ENCODE assay signal across 13 cellular contexts in the genomic region with DNA sequence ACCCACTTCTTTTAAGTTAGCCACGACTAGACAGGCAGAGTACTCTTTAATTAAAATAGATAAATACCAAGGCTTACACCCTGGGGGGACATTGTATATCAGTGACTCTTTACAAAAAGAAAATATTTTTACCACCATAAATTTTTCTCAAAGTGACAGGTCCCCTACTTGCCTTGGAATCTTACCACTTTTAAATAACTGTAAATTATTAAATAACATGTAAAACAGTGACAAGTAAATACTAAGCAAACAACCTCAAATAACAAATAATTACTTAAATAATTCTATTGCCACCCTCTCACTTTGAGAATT.
DNase-seq lines count a peak whose midpoint lies in the region; ATAC-seq and TF ChIP-seq lines count a peak whose summit lies in the region.
"Had no signal": no experiment of that assay in that cellular context is flagged by ENCODE, and none has a peak within 500 bp of the region (broad histone marks: within the 10 kb centered on the region; RNA-seq: fewer than 3 reads in every experiment).

No MANE protein-coding gene starts in this region.

- H3K4me3 Mint-ChIP-seq in neural crest cell: no peak overlapping the region
- H3K4me3 Mint-ChIP-seq: central memory CD8-positive, alpha-beta T cell; memory B cell had no signal

- peaks cover 43% of the 10 kb centered on the region for H3K4me1 Mint-ChIP-seq in neural crest cell
- H3K4me1 Mint-ChIP-seq: central memory CD8-positive, alpha-beta T cell; memory B cell had no signal

- H3K4me1 ChIP-seq in left ventricle myocardium inferior (peaks cover 97% of the 10 kb centered on the region), right cardiac atrium (ENCODE audit: control insufficient read depth, insufficient read depth, low read length) (peaks cover 8% of the 10 kb centered on the region)

- peak overlapping the region; percentile 38 for H3K4me3 ChIP-seq in left ventricle myocardium inferior
- no peak overlapping the region for H3K4me3 ChIP-seq in right cardiac atrium (ENCODE audit: low read length)

- ATAC-seq in right cardiac atrium (no peak), HG03354 (IDR thresholded peaks at IDR 0.05; ENCODE audit: poor library complexity, severe bottlenecking, unreplicated experiment) (no peak), GM18498 (IDR thresholded peaks at IDR 0.05; ENCODE audit: unreplicated experiment) (no peak), HG03135 (IDR thresholded peaks at IDR 0.05; ENCODE audit: unreplicated experiment) (no peak), HG02759 (IDR thresholded peaks at IDR 0.05; ENCODE audit: unreplicated experiment) (no peak)

- H3K9me3 ChIP-seq in left ventricle myocardium inferior (replicated peaks) (no peaks in the 10 kb centered on the region), right cardiac atrium (ENCODE audit: control insufficient read depth, low read length) (no peaks in the 10 kb centered on the region)

- WGBS in right cardiac atrium: 31% methylated on average over 1 of the region's 1 CpG

- H3K27ac Mint-ChIP-seq in neural crest cell (ENCODE audit: unreplicated experiment): peak overlapping the region; percentile 69
- H3K27ac Mint-ChIP-seq: memory B cell had no signal

- DNase-seq in left ventricle myocardium inferior (no peak), right cardiac atrium (no peak), epithelial cell of prostate (ENCODE audit: low read depth, low spot score) (no peak), neural crest cell (ENCODE audit: low read depth, low spot score) (no peak)
- DNase-seq: activated CD4-positive, alpha-beta T cell treated with anti-CD3 and anti-CD28 coated beads for 1 hour; activated naive CD4-positive, alpha-beta T cell treated with anti-CD3 and anti-CD28 coated beads, Interleukin-2, amount 50 U/mL, for 16 hours; NCI-H774 had no signal

- peaks cover 30% of the 10 kb centered on the region for H3K36me3 ChIP-seq in left ventricle myocardium inferior

- H3K36me3 Mint-ChIP-seq in neural crest cell (ENCODE audit: low read depth): peaks cover 4% of the 10 kb centered on the region
- H3K36me3 Mint-ChIP-seq: memory B cell had no signal

- no peaks in the 10 kb centered on the region for H3K27me3 Mint-ChIP-seq in neural crest cell (ENCODE audit: low read depth)

- peak overlapping the region; percentile 72 for H3K27ac ChIP-seq in left ventricle myocardium inferior (replicated peaks)
- H3K27ac ChIP-seq in right cardiac atrium (ENCODE audit: low read length): no peak overlapping the region
- peak overlapping the region; percentile 92 for H3K27ac ChIP-seq in epithelial cell of prostate

- no peaks in the 10 kb centered on the region for H3K9me3 Mint-ChIP-seq in neural crest cell
- H3K9me3 Mint-ChIP-seq: central memory CD8-positive, alpha-beta T cell; memory B cell had no signal

- H3K27me3 ChIP-seq in left ventricle myocardium inferior (ENCODE audit: low read depth): no peaks in the 10 kb centered on the region
- H3K27me3 ChIP-seq in right cardiac atrium (ENCODE audit: control insufficient read depth, insufficient read depth): no peaks in the 10 kb centered on the region

- TF ChIP-seq CTCF in left ventricle myocardium inferior (IDR thresholded peaks at IDR 0.05; ENCODE audit: borderline replicate concordance): no peak
- no peak for TF ChIP-seq CTCF in neural crest cell (conservative IDR thresholded peaks at IDR 0.05)

- intact Hi-C loops in left ventricle myocardium inferior (cut with micrococcal nuclease): no loop called here
- intact Hi-C loops in right cardiac atrium (cut with DNase I): no loop called here
